8 cellular contexts compared by ENCODE assay signal in genomic region chr21:43718872-43719747, GRCh38. TPM values are rescaled to one million over a fixed set of nuclear protein-coding genes. Genes with fewer than 3 reads are reported as not detected.
DNase-seq lines count a peak whose midpoint lies in the region; ATAC-seq and TF ChIP-seq lines count a peak whose summit lies in the region.

PDXK (plus strand) TSS chr21:43719129; CDS start chr21:43719295, 166 bp downstream.

- no peaks in the 10 kb centered on the region for H3K27me3 ChIP-seq in AG04450 (ENCODE audit: control insufficient read depth, insufficient read depth, low read length)

- DNase-seq in AG04450 (ENCODE audit: low read depth, low spot score) (no peak), NCI-H446 (lab: John Stamatoyannopoulos, UW) (peak; percentile 16 to 83), coronary artery (ENCODE audit: low spot score) (no peak), left lobe of liver (ENCODE audit: low spot score) (peak; percentile 93)
- peak; percentile 80 for DNase-seq in activated CD4-positive, alpha-beta T cell treated with anti-CD3 and anti-CD28 coated beads for 48 hours
- DNase-seq in stimulated activated CD4-positive, alpha-beta T cell treated with anti-CD3 and anti-CD28 coated beads, Interleukin-2, amount 100 ng/mL, for 24 hours: peak; percentile 73 to 81

- ATAC-seq in GM18858 (IDR thresholded peaks at IDR 0.05; ENCODE audit: unreplicated experiment) (peak; percentile 39), HG03095 (IDR thresholded peaks at IDR 0.05; ENCODE audit: unreplicated experiment) (peak; percentile 46), left lobe of liver (peak; percentile 91)

- H3K27ac ChIP-seq in AG04450 (ENCODE audit: low read depth, low read length): peak within 1 kb of the TSS; percentile 57
- peak within 1 kb of the TSS; percentile 82 to 91 for H3K27ac ChIP-seq in coronary artery

- H3K4me3 ChIP-seq in AG04450 (ENCODE audit: low read depth, low read length): peak within 1 kb of the TSS; percentile 92
- peak within 1 kb of the TSS; percentile 95 for H3K4me3 ChIP-seq in coronary artery

- CTCF ChIA-PET in AG04450 (lab: Charles Lee): no interaction called here

- POLR2A ChIA-PET in AG04450 (lab: Yijun Ruan, JAX): interaction anchor here (1.6 to 1.7 kb wide), 2 partner anchors 9 to 15 kb away, joined by 5 to 20 read pairs; no protein-coding TSS in a partner anchor

- H3K9me3 ChIP-seq in AG04450 (ENCODE audit: control insufficient read depth, insufficient read depth, low read length): no peaks in the 10 kb centered on the region; the same call in 1 of the 2 replicates

- TF ChIP-seq CTCF in AG04450 (IDR thresholded peaks at IDR 0.05; ENCODE audit: low read depth, low read length): no peak
- no peak for TF ChIP-seq CTCF in coronary artery (IDR thresholded peaks at IDR 0.05)

RNA-seq across cellular contexts. Expression of gene PDXK, which starts in this region (rescaled TPM):
- polyA plus RNA-seq in AG04450 (2011; rRNA removed): 129 and 142 TPM in 2 replicates
- 163 and 204 TPM in 2 replicates for polyA minus RNA-seq in AG04450 (2011; rRNA and poly(A)+ RNA removed)
- total RNA-seq in left lobe of liver: 61.1 TPM

Comparison
In these comparisons a context has a peak if more than half of its experiments do, and no peak if none do; other contexts are left out.
1. DNase-seq: peak in NCI-H446 (2 of 2), activated CD4-positive, alpha-beta T cell treated with anti-CD3 and anti-CD28 coated beads for 48 hours (single experiment), left lobe of liver (single experiment) and stimulated activated CD4-positive, alpha-beta T cell treated with anti-CD3 and anti-CD28 coated beads, Interleukin-2, amount 100 ng/mL, for 24 hours (2 of 2); none in AG04450 (single experiment) and coronary artery (single experiment).
2. ATAC-seq: peak in every context shown above with its lines; median percentile 91 in left lobe of liver; 46 in HG03095; 39 in GM18858.